In the genomic region with DNA sequence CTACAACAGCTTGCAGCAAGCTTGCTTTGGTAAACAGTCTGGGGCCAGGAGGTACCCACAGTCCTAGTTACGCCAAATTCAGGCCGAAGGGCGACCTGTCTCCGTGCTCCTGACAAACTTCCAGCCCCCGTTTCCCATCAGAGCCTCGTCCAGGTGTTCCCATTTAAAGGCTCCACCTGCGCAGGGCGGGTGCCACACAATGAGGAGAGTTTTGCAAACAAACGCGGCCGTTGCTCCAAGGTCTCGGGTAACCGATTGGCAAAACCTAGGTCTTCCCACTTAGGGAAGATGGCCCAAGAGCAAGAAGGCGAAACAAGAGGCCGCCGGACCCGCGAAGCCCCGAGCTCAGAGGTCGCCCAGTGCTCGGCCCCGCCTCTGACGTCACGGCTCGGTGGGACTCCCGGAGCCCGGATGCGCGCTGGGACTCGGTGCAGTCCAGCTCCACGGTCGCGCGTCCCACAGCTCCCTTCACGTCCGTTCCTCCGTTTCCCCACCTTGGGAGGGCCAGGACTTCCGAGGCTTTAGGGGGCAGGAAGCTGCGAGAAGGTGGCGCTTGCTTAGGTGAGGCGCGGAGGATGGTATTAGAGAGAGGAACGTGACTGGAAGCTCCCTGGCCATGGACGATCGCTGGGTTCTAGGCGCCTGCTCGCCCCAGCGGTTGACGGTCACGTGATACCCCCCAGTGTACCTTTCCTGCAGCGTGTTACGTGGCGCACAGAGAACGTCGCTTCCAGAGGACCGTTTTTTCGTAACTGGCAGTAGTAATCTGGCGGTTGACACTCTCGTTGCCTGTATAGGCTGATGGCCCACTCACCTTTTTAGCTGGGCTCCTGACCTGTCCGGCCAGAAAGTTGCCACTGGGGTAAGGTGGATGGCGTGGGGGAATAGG, we compare ENCODE assay signal across 8 cellular contexts. TPM values are rescaled to one million over a fixed set of nuclear protein-coding genes. Genes with fewer than 3 reads are reported as not detected.
DNase-seq lines count a peak whose midpoint lies in the region; ATAC-seq, FAIRE-seq and TF ChIP-seq lines count a peak whose summit lies in the region.

No MANE protein-coding gene starts in this region.

- WGBS in ovary, 3 donors, result 18 to 29% (median 23%) methylated on average over 59 to 61 of the region's 61 CpGs

- H3K4me1 Mint-ChIP-seq in Calu3 (ENCODE audit: low read depth, unreplicated experiment), result no peaks in the 10 kb centered on the region

- CTCF ChIA-PET in Calu3 (lab: Charles Lee), result interaction anchor here (0.5 to 1.4 kb wide), 3 partner anchors 16 to 68 kb away, joined by 3 to 12 read pairs (median 3); no protein-coding TSS in a partner anchor

- H3K36me3 ChIP-seq in ovary (no peaks in the 10 kb centered on the region), thoracic aorta (no peaks in the 10 kb centered on the region)

- ATAC-seq in GM21737 (IDR thresholded peaks at IDR 0.05; ENCODE audit: unreplicated experiment) (peak; percentile 87), esophagus mucosa (peak; percentile 78), thoracic aorta (ENCODE audit: insufficient number of reproducible peaks, low FRiP score, low read depth) (no peak)

- H3K27ac ChIP-seq in ovary, result no peak overlapping the region
- no peak overlapping the region for H3K27ac ChIP-seq in thoracic aorta

- no peaks in the 10 kb centered on the region for H3K27me3 Mint-ChIP-seq in Calu3 (ENCODE audit: unreplicated experiment)

- H3K4me3 Mint-ChIP-seq in Calu3 (ENCODE audit: low read depth, unreplicated experiment), result peak overlapping the region; percentile 81

- no peaks in the 10 kb centered on the region for H3K27me3 ChIP-seq in ovary
- no peaks in the 10 kb centered on the region for H3K27me3 ChIP-seq in thoracic aorta (replicated peaks; ENCODE audit: insufficient read depth)

- FAIRE-seq in urothelium cell line (lab: Jason Lieb, UNC), result no peak

- BruUV-seq in Calu3 (replicated peaks; lab: Mats Ljungman, UMichigan), result no TSS peak

- intact Hi-C loops in Calu3 (cut with micrococcal nuclease; ENCODE audit: unreplicated experiment) (no loop called here), ovary (cut with DNase I) (no loop called here)

- H3K27ac Mint-ChIP-seq in Calu3 (ENCODE audit: unreplicated experiment), result peak overlapping the region; percentile 85

- DNase-seq in Calu3 (peak; percentile 68), NCI-H2029 (lab: John Stamatoyannopoulos, UW) (peak; percentile 61), activated T-cell treated with anti-CD3 and anti-CD28 coated beads for 24 hours (ENCODE audit: low read depth) (peak; percentile 67), ovary (peak; percentile 50 to 73 (median 54)), thoracic aorta (ENCODE audit: low spot score) (no peak), urothelium cell line (ENCODE audit: low spot score) (no peak)

- H3K9me3 Mint-ChIP-seq in Calu3 (ENCODE audit: low read depth, unreplicated experiment), result no peaks in the 10 kb centered on the region

- H3K9me3 ChIP-seq in ovary, result no peaks in the 10 kb centered on the region
- no peaks in the 10 kb centered on the region for H3K9me3 ChIP-seq in thoracic aorta

- TF ChIP-seq CTCF in Calu3 (IDR thresholded peaks at IDR 0.05; ENCODE audit: unreplicated experiment) (no peak), ovary (IDR thresholded peaks at IDR 0.05) (no peak), thoracic aorta (IDR thresholded peaks at IDR 0.05) (no peak)

- H3K4me1 ChIP-seq in ovary (ENCODE audit: insufficient read depth) (no peaks in the 10 kb centered on the region), thoracic aorta (ENCODE audit: control insufficient read depth in 1 of 2, low read depth in 2 of 2) (no peaks in the 10 kb centered on the region)

- peaks cover 14% of the 10 kb centered on the region for H3K36me3 Mint-ChIP-seq in Calu3 (ENCODE audit: insufficient read depth, unreplicated experiment)

- TF ChIP-seq EP300 in ovary (IDR thresholded peaks at IDR 0.05), result no peak

- H3K4me3 ChIP-seq in ovary, result peak overlapping the region; percentile 26
- peak overlapping the region; percentile 75 for H3K4me3 ChIP-seq in thoracic aorta

- no peak for TF ChIP-seq POLR2A in ovary (IDR thresholded peaks at IDR 0.05)

RNA-seq across cellular contexts. Expression of a gene that starts 41.8 kb away (rescaled TPM):
- 16.2 and 20.2 TPM in 2 replicates for total RNA-seq in Calu3 (2022)
- total RNA-seq in esophagus mucosa, result 19.2 TPM
- 10 to 100 TPM; 25.1 to 35.6 (median 28.3) TPM for total RNA-seq in ovary
- polyA plus RNA-seq in ovary, result 10 to 100 TPM in 1 of 2 donors, 1 to 10 TPM in 1; 9.5 to 18.2 TPM
- total RNA-seq in thoracic aorta, result 10 to 100 TPM; 26.1 to 47.8 TPM

Comparison
In these comparisons a context has a peak if more than half of its experiments do, and no peak if none do; other contexts are left out.
1. DNase-seq: peak in Calu3 (single experiment), NCI-H2029 (single experiment), activated T-cell treated with anti-CD3 and anti-CD28 coated beads for 24 hours (single experiment) and ovary (5 of 5); none in thoracic aorta (single experiment) and urothelium cell line (single experiment).